Comparison of ENCODE assay signal across 16 cellular contexts in genomic region chr5:108530706-108531105, GRCh38.
DNase-seq lines count a peak whose midpoint lies in the region; ATAC-seq and TF ChIP-seq lines count a peak whose summit lies in the region.
"Had no signal": no experiment of that assay in that cellular context is flagged by ENCODE, and none has a peak within 500 bp of the region (broad histone marks: within the 10 kb centered on the region; RNA-seq: fewer than 3 reads in every experiment).

No MANE protein-coding gene starts in this region.

- H3K4ac ChIP-seq in IMR-90 (ENCODE audit: low read depth, low read length) (peak overlapping the region; percentile 98), neuronal stem cell (ENCODE audit: low read length) (no peak overlapping the region)

- H4K20me1 ChIP-seq in IMR-90 (ENCODE audit: insufficient read depth, low read length) (no peaks in the 10 kb centered on the region), hepatocyte (ENCODE audit: insufficient read depth, poor library complexity, severe bottlenecking) (no peaks in the 10 kb centered on the region)
- H4K20me1 ChIP-seq: BLaER1 had no signal

- CTCF ChIA-PET in IMR-90 (lab: Yijun Ruan, JAX): no interaction called here

- H2BK12ac ChIP-seq in neuronal stem cell (ENCODE audit: low read length): no peak overlapping the region

- POLR2A ChIA-PET in IMR-90 (lab: Charles Lee; ENCODE audit: unreplicated experiment): no interaction called here

- peak overlapping the region; percentile 98 for H3K18ac ChIP-seq in IMR-90 (ENCODE audit: low read depth, low read length)
- no peak overlapping the region for H3K18ac ChIP-seq in neuronal stem cell (ENCODE audit: low read length)

- H3K4me2 ChIP-seq in IMR-90 (ENCODE audit: low read depth, low read length) (no peak overlapping the region), hepatocyte (no peak overlapping the region), neuronal stem cell (ENCODE audit: insufficient read depth, low read length, poor library complexity, severe bottlenecking) (no peak overlapping the region)
- H3K4me2 ChIP-seq: A549, BLaER1 had no signal

- H3K4me1 ChIP-seq in IMR-90 (ENCODE audit: control insufficient read depth, insufficient read depth, low read length) (peaks cover 18% of the 10 kb centered on the region), hepatocyte (ENCODE audit: insufficient read depth) (peaks cover 22% of the 10 kb centered on the region), neuronal stem cell (ENCODE audit: control insufficient read depth in 2 of 2, insufficient read depth in 1 of 2, low read depth in 1 of 2, low read length in 2 of 2) (peaks cover 0 to 4% of the 10 kb centered on the region in 2 donors)
- H3K4me1 ChIP-seq: A549, BLaER1 had no signal

- no peak for TF ChIP-seq CTCF in IMR-90 (conservative IDR thresholded peaks at IDR 0.05; ENCODE audit: low read depth, low read length)
- no peak for TF ChIP-seq CTCF in hepatocyte (IDR thresholded peaks at IDR 0.05; ENCODE audit: poor library complexity)

- H2AFZ ChIP-seq in IMR-90 (replicated peaks; ENCODE audit: low read length, poor library complexity): no peak overlapping the region
- peak overlapping the region; percentile 75 for H2AFZ ChIP-seq in hepatocyte
- H2AFZ ChIP-seq in neuronal stem cell (ENCODE audit: low read length): peak overlapping the region; percentile 67

- H3K9me2 ChIP-seq in hepatocyte (replicated peaks; ENCODE audit: insufficient read depth): no peaks in the 10 kb centered on the region

- H2AK5ac ChIP-seq in IMR-90 (ENCODE audit: low read depth, low read length): peak overlapping the region; percentile 87
- H2AK5ac ChIP-seq in neuronal stem cell (ENCODE audit: low read depth, low read length): no peak overlapping the region

- H4K8ac ChIP-seq in IMR-90 (ENCODE audit: low read depth in 2 of 2, low read length in 2 of 2): peak overlapping the region; percentile 96 to 98
- no peak overlapping the region for H4K8ac ChIP-seq in neuronal stem cell (ENCODE audit: low read depth, low read length)

- peak overlapping the region; percentile 99 for H2BK5ac ChIP-seq in IMR-90 (ENCODE audit: low read depth, low read length, poor library complexity, severe bottlenecking)
- no peak overlapping the region for H2BK5ac ChIP-seq in neuronal stem cell (ENCODE audit: low read length)

- H3K36me3 ChIP-seq in IMR-90 (ENCODE audit: control insufficient read depth, insufficient read depth, low read length) (no peaks in the 10 kb centered on the region), hepatocyte (replicated peaks; ENCODE audit: insufficient read depth, low read depth) (no peaks in the 10 kb centered on the region), neuronal stem cell (replicated peaks in 1 of 2; ENCODE audit: control insufficient read depth in 2 of 2, insufficient read depth in 2 of 2, low read length in 2 of 2) (no peaks in the 10 kb centered on the region)
- H3K36me3 ChIP-seq: BLaER1 had no signal

- no peaks in the 10 kb centered on the region; the same call in 1 of the 2 replicates for H3K9me1 ChIP-seq in IMR-90 (ENCODE audit: insufficient read depth, low read length)

- peak overlapping the region; percentile 98; the same call in 2 of the 3 replicates for H2BK15ac ChIP-seq in IMR-90 (ENCODE audit: low read depth, low read length)
- no peak overlapping the region for H2BK15ac ChIP-seq in neuronal stem cell (ENCODE audit: low read length)

- TF ChIP-seq POLR2A in IMR-90 (IDR thresholded peaks at IDR 0.05; ENCODE audit: low read depth, low read length): no peak

- peak overlapping the region; percentile 98 for H2BK20ac ChIP-seq in IMR-90 (ENCODE audit: low read depth, low read length)

- intact Hi-C loops in IMR-90 (cut with micrococcal nuclease): no loop called here
- intact Hi-C loops in sciatic nerve (cut with DNase I): no loop called here

- peak overlapping the region; percentile 99 for H2BK120ac ChIP-seq in IMR-90 (ENCODE audit: low read depth, low read length)
- H2BK120ac ChIP-seq in neuronal stem cell (ENCODE audit: low read depth, low read length): no peak overlapping the region

- peak overlapping the region; percentile 92 for H2AK9ac ChIP-seq in IMR-90 (replicated peaks; ENCODE audit: low read depth, low read length, poor library complexity)

- H3K4me3 ChIP-seq in IMR-90 (ENCODE audit: insufficient read depth, low read depth, low read length): no peak overlapping the region
- H3K4me3 ChIP-seq in hepatocyte: no peak overlapping the region
- no peak overlapping the region for H3K4me3 ChIP-seq in neuronal stem cell (ENCODE audit: low read length in 2 of 2)
- H3K4me3 ChIP-seq: A549, BLaER1 had no signal

- dilution Hi-C loops in IMR-90 (cut with HindIII; ENCODE audit: low sequenced_read_pairs, unreplicated experiment): no loop called here

- H3K9me3 ChIP-seq in IMR-90 (ENCODE audit: control insufficient read depth, insufficient read depth, low read length) (no peaks in the 10 kb centered on the region; the same call in 1 of the 2 replicates), hepatocyte (ENCODE audit: low read depth) (peaks cover 4% of the 10 kb centered on the region), neuronal stem cell (replicated peaks in 1 of 2; ENCODE audit: control insufficient read depth in 2 of 2, insufficient read depth in 1 of 2, low read depth in 1 of 2, low read length in 2 of 2) (peaks cover 2% of the 10 kb centered on the region in 2 donors)
- H3K9me3 ChIP-seq: A549 had no signal

- H3K23ac ChIP-seq in IMR-90 (ENCODE audit: low read depth, low read length) (peak overlapping the region; percentile 88; the same call in 1 of the 2 replicates), neuronal stem cell (ENCODE audit: low read depth, low read length, poor library complexity) (no peak overlapping the region)

- no peak for DNase-seq in IMR-90
- no peak for DNase-seq in hepatocyte (ENCODE audit: low spot score)
- DNase-seq in neuronal stem cell (ENCODE audit: low spot score): no peak
- no peak for DNase-seq in sciatic nerve (ENCODE audit: low spot score)
- DNase-seq: AML-193; CD8-positive, alpha-beta memory T cell; DMS53; GF-D8; GOT3; H9; KBM-7 had no signal

- H3K27me3 ChIP-seq in IMR-90 (ENCODE audit: control insufficient read depth, insufficient read depth, low read length): no peaks in the 10 kb centered on the region
- H3K27me3 ChIP-seq in hepatocyte: no peaks in the 10 kb centered on the region
- H3K27me3 ChIP-seq in neuronal stem cell (ENCODE audit: control insufficient read depth in 3 of 3, insufficient read depth in 3 of 3, low read depth in 1 of 3, low read length in 3 of 3): no peaks in the 10 kb centered on the region
- H3K27me3 ChIP-seq: BLaER1 had no signal

- WGBS in IMR-90 (ENCODE audit: extremely low coverage in 2 of 2, insufficient read length in 1 of 2), 2 experiments: 93% methylated on average over 3 of the region's 5 CpGs; no CpG with 5 or more reads in 1 of the 2 experiments
- WGBS in hepatocyte (ENCODE audit: low lambda C conversion rate, missing lambda C conversion rate): 96% methylated on average over 5 of the region's 5 CpGs
- WGBS in neuronal stem cell (ENCODE audit: extremely low coverage in 2 of 2, insufficient read length in 2 of 2, insufficient replicate concordance in 1 of 2), 2 donors: no CpG with 5 or more reads among the region's 5 CpGs

- H3K9ac ChIP-seq in IMR-90 (ENCODE audit: low read depth, low read length) (peak overlapping the region; percentile 80), neuronal stem cell (ENCODE audit: low read depth, low read length, poor library complexity) (no peak overlapping the region)
- H3K9ac ChIP-seq: BLaER1 had no signal

- BruUV-seq in IMR-90 (replicated peaks; lab: Mats Ljungman, UMichigan): no TSS peak

- ATAC-seq in IMR-90 (ENCODE audit: low read depth): no peak
- no peak for ATAC-seq in sciatic nerve
- ATAC-seq in HG02970 (IDR thresholded peaks at IDR 0.05; ENCODE audit: low FRiP score, unreplicated experiment): no peak
- ATAC-seq in HG03095 (IDR thresholded peaks at IDR 0.05; ENCODE audit: unreplicated experiment): no peak
- ATAC-seq: A549 had no signal

- H3K27ac ChIP-seq in IMR-90 (ENCODE audit: insufficient read depth, low read length) (peak overlapping the region; percentile 96), hepatocyte (peak overlapping the region; percentile 93), neuronal stem cell (replicated peaks; ENCODE audit: low read length) (no peak overlapping the region)
- H3K27ac ChIP-seq: A549, BLaER1, HL-60 had no signal

- peak overlapping the region; percentile 98 for H4K5ac ChIP-seq in IMR-90 (ENCODE audit: low read depth, low read length)

- no peak for TF ChIP-seq RAD21 in IMR-90 (IDR thresholded peaks at IDR 0.05; ENCODE audit: low read length)

- H3K79me1 ChIP-seq in IMR-90 (ENCODE audit: low read depth in 1 of 2, low read length in 2 of 2) (no peaks in the 10 kb centered on the region), neuronal stem cell (ENCODE audit: low read depth, low read length) (no peaks in the 10 kb centered on the region)

- H4K91ac ChIP-seq in IMR-90 (ENCODE audit: insufficient read depth, low read depth, low read length) (peak overlapping the region; percentile 97), neuronal stem cell (ENCODE audit: low read depth, low read length, poor library complexity) (no peak overlapping the region)

- H3K79me2 ChIP-seq in hepatocyte: no peaks in the 10 kb centered on the region

- in situ Hi-C loops in IMR-90 (cut with MboI; ENCODE audit: low sequenced_read_pairs): no loop called here

- peak overlapping the region; percentile 96 for H3K56ac ChIP-seq in IMR-90 (ENCODE audit: extremely low read depth, insufficient read depth, low read length)

- H3K14ac ChIP-seq in IMR-90 (replicated peaks; ENCODE audit: low read depth, low read length) (peak overlapping the region; percentile 97), neuronal stem cell (ENCODE audit: low read length) (no peak overlapping the region)

TF ChIP-seq in IMR-90, 13 proteins besides CTCF, POLR2A, EP300 and RAD21 (continues in another document):
- TF ChIP-seq MAZ (IDR thresholded peaks at IDR 0.05; ENCODE audit: borderline replicate concordance, low read depth, low read length) (no peak), NFE2L2 (IDR thresholded peaks at IDR 0.05; ENCODE audit: low read depth, low read length) (no peak), MAFK (IDR thresholded peaks at IDR 0.05; ENCODE audit: low read depth, low read length) (no peak), ELK1 (IDR thresholded peaks at IDR 0.05; ENCODE audit: borderline replicate concordance, low read depth, low read length) (no peak), CHD1 (IDR thresholded peaks at IDR 0.05; ENCODE audit: low read depth, low read length) (no peak)
